12 cellular contexts compared by ENCODE assay signal in genomic region chr7:8389898-8390642, GRCh38. TPM values are rescaled to one million over a fixed set of nuclear protein-coding genes. Genes with fewer than 3 reads are reported as not detected.
A peak's percentile ranks its signal among the peaks of the same experiment; 100 is the strongest.
DNase-seq lines count a peak whose midpoint lies in the region; ATAC-seq and TF ChIP-seq lines count a peak whose summit lies in the region.
"Had no signal": no experiment of that assay in that cellular context is flagged by ENCODE, and none has a peak within 500 bp of the region (broad histone marks: within the 10 kb centered on the region; RNA-seq: fewer than 3 reads in every experiment).

No MANE protein-coding gene starts in this region.

- no peak for ATAC-seq in activated CD8-positive, alpha-beta T cell treated with anti-CD3 and anti-CD28 coated beads, Interleukin-2, amount 10 ng/mL, durations not matched to agents 7 days and 5 days
- ATAC-seq in HG02642 (IDR thresholded peaks at IDR 0.05; ENCODE audit: poor library complexity, unreplicated experiment) = no peak

- POLR2A ChIA-PET in activated CD8-positive, alpha-beta T cell treated with anti-CD3 and anti-CD28 coated beads, Interleukin-2, amount 10 ng/mL, durations not matched to agents 7 days and 5 days (lab: Charles Lee) = no interaction called here

- no peaks in the 10 kb centered on the region for H3K36me3 Mint-ChIP-seq in nephron progenitor cell (ENCODE audit: low read depth)
- H3K36me3 Mint-ChIP-seq in activated CD8-positive, alpha-beta T cell treated with anti-CD3 and anti-CD28 coated beads, Interleukin-2, amount 10 ng/mL, durations not matched to agents 7 days and 5 days (ENCODE audit: low read depth) = no peaks in the 10 kb centered on the region

- DNase-seq in Daoy (ENCODE audit: low read depth) (peak; percentile 66), NCI-H146 (lab: John Stamatoyannopoulos, UW) (peak; percentile 81), ecto neural progenitor cell (ENCODE audit: low spot score) (peak; percentile 83), nephron progenitor cell (peak; percentile 71), NCI-H1105 (lab: John Stamatoyannopoulos, UW) (no peak), activated gamma-delta T cell treated with Interleukin-2 at 50 U/mL for 16 hours (no peak)
- DNase-seq in activated CD8-positive, alpha-beta T cell treated with anti-CD3 and anti-CD28 coated beads, Interleukin-2, amount 10 ng/mL, durations not matched to agents 7 days and 5 days = no peak
- DNase-seq: activated CD4-positive, alpha-beta T cell treated with anti-CD3 and anti-CD28 coated beads, Interleukin-2, amount 10 ng/mL, durations not matched to agents 7 days and 5 days; central memory CD4-positive, alpha-beta T cell; GDM1 had no signal

- H3K4me3 Mint-ChIP-seq in nephron progenitor cell = peak overlapping the region; percentile 16
- H3K4me3 Mint-ChIP-seq in activated CD8-positive, alpha-beta T cell treated with anti-CD3 and anti-CD28 coated beads, Interleukin-2, amount 10 ng/mL, durations not matched to agents 7 days and 5 days = no peak overlapping the region
- H3K4me3 Mint-ChIP-seq: activated CD4-positive, alpha-beta T cell treated with anti-CD3 and anti-CD28 coated beads, Interleukin-2, amount 10 ng/mL, durations not matched to agents 7 days and 5 days had no signal

- no peaks in the 10 kb centered on the region for H3K27me3 Mint-ChIP-seq in nephron progenitor cell (ENCODE audit: low read depth, poor library complexity)
- peaks cover 4% of the 10 kb centered on the region for H3K27me3 Mint-ChIP-seq in activated CD8-positive, alpha-beta T cell treated with anti-CD3 and anti-CD28 coated beads, Interleukin-2, amount 10 ng/mL, durations not matched to agents 7 days and 5 days (ENCODE audit: low read depth)

- H3K27ac Mint-ChIP-seq in nephron progenitor cell = no peak overlapping the region
- H3K27ac Mint-ChIP-seq in activated CD8-positive, alpha-beta T cell treated with anti-CD3 and anti-CD28 coated beads, Interleukin-2, amount 10 ng/mL, durations not matched to agents 7 days and 5 days = no peak overlapping the region
- H3K27ac Mint-ChIP-seq: activated CD4-positive, alpha-beta T cell treated with anti-CD3 and anti-CD28 coated beads, Interleukin-2, amount 10 ng/mL, durations not matched to agents 7 days and 5 days had no signal

- peaks cover 22% of the 10 kb centered on the region for H3K4me1 Mint-ChIP-seq in nephron progenitor cell
- H3K4me1 Mint-ChIP-seq in activated CD8-positive, alpha-beta T cell treated with anti-CD3 and anti-CD28 coated beads, Interleukin-2, amount 10 ng/mL, durations not matched to agents 7 days and 5 days (ENCODE audit: low read depth) = no peaks in the 10 kb centered on the region

- no peak for TF ChIP-seq CTCF in nephron progenitor cell (IDR thresholded peaks at IDR 0.05)

- CTCF ChIA-PET in activated CD8-positive, alpha-beta T cell treated with anti-CD3 and anti-CD28 coated beads, Interleukin-2, amount 10 ng/mL, durations not matched to agents 7 days and 5 days (lab: Charles Lee) = no interaction called here

- no peaks in the 10 kb centered on the region for H3K9me3 Mint-ChIP-seq in nephron progenitor cell
- H3K9me3 Mint-ChIP-seq in activated CD8-positive, alpha-beta T cell treated with anti-CD3 and anti-CD28 coated beads, Interleukin-2, amount 10 ng/mL, durations not matched to agents 7 days and 5 days (ENCODE audit: insufficient read depth) = no peaks in the 10 kb centered on the region

RNA-seq across cellular contexts. Expression of gene NXPH1, which starts 43.3 kb away (rescaled TPM):
- not detected in 2 replicates for total RNA-seq in Daoy (2014; rRNA removed; shearing (Covaris generic))
- not detected for total RNA-seq in activated CD8-positive, alpha-beta T cell treated with anti-CD3 and anti-CD28 coated beads, Interleukin-2, amount 10 ng/mL, durations not matched to agents 7 days and 5 days
- total RNA-seq: activated CD4-positive, alpha-beta T cell treated with anti-CD3 and anti-CD28 coated beads, Interleukin-2, amount 10 ng/mL, durations not matched to agents 7 days and 5 days; suprapubic skin had no signal

Comparison
In these comparisons a context has a peak if more than half of its experiments do, and no peak if none do; other contexts are left out.
1. DNase-seq: peak in Daoy (single experiment), NCI-H146 (single experiment), ecto neural progenitor cell (single experiment) and nephron progenitor cell (single experiment); none in activated CD8-positive, alpha-beta T cell treated with anti-CD3 and anti-CD28 coated beads, Interleukin-2, amount 10 ng/mL, durations not matched to agents 7 days and 5 days (single experiment), NCI-H1105 (single experiment) and activated gamma-delta T cell treated with Interleukin-2 at 50 U/mL for 16 hours (single experiment).